ENCODE assay signal across 13 cellular contexts in genomic region chr13:106139407-106139806, GRCh38.
"Had no signal": no experiment of that assay in that cellular context is flagged by ENCODE, and none has a peak within 500 bp of the region (broad histone marks: within the 10 kb centered on the region; RNA-seq: fewer than 3 reads in every experiment).

No MANE protein-coding gene starts in this region.

- H3K27ac ChIP-seq: pancreas, transverse colon had no signal

- H3K36me3 ChIP-seq: pancreas, transverse colon had no signal

- ATAC-seq: activated CD8-positive, alpha-beta T cell treated with anti-CD3 and anti-CD28 coated beads, Interleukin-2, amount 10 ng/mL, durations not matched to agents 7 days and 5 days; pancreas; T-helper 17 cell; WTC11 had no signal

- H3K4me3 ChIP-seq: pancreas, transverse colon had no signal

- H3K9me3 ChIP-seq: pancreas, transverse colon had no signal

- H3K27me3 ChIP-seq: pancreas, transverse colon had no signal

- DNase-seq: activated CD4-positive, alpha-beta T cell treated with anti-CD3 and anti-CD28 coated beads for 4 hours; activated CD8-positive, alpha-beta memory T cell treated with anti-CD3 and anti-CD28 coated beads, Interleukin-2, amount 50 U/mL, for 48 hours; activated CD8-positive, alpha-beta T cell treated with anti-CD3 and anti-CD28 coated beads, Interleukin-2, amount 10 ng/mL, durations not matched to agents 7 days and 5 days; activated gamma-delta T cell treated with Interleukin-2 at 50 U/mL for 16 hours; cerebellar nuclear complex; endodermal cell; pancreas; stimulated activated CD4-positive, alpha-beta T cell treated with anti-CD3 and anti-CD28 coated beads, Interleukin-4, amount 100 ng/mL, for 24 hours; stimulated activated naive CD4-positive, alpha-beta T cell treated with Interleukin-2 at 50 U/mL for 16 hours; substantia nigra; T-helper 17 cell; transverse colon had no signal
